8 cellular contexts compared by ENCODE assay signal in the genomic region with DNA sequence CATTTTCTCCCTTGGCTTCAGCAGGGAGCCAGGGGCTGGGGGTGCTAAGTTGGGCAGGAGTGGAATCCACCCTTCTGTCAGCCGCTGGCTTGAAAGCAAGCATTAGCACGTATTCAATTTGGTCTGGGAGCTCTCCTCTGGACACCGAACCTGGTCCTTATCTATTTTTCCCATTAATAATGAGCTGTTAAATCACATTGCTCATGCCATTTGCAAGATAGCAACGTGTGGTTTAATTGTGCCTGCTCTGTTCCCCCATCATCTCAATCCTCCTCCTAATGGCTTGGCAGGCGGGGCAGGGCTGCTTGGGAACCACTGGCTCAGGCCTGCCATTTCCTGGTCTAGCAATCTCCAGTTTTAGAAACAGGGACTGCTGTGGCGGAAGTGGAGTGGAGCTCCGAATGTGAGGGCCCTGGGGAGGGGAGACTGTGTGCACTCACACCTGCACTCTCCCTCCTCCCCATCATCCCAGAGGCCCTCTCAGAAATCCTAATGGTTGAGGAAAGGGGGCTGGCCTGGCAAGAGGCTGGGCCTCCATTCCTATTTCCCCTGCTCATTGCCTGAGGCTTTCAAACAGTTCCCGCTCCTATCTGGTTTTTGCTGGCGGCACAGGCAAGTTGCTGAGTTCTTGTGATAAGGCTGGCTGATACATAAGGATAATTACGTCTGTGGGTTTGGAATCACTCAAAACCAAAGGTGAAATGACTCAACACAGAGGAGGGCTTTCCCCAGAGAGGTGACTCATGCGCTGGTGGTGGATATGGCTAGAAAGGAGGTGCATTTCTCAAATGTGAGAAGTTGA.
DNase-seq lines count a peak whose midpoint lies in the region; ATAC-seq, FAIRE-seq and TF ChIP-seq lines count a peak whose summit lies in the region.

No MANE protein-coding gene starts in this region.

- peak; percentile 88 for FAIRE-seq in GM12891 (lab: Jason Lieb, UNC)

- ATAC-seq in GM21576 (IDR thresholded peaks at IDR 0.05; ENCODE audit: unreplicated experiment), result peak; percentile 92
- ATAC-seq in stimulated activated naive CD8-positive, alpha-beta T cell treated with anti-CD3 and anti-CD28 coated beads, Interleukin-15, Interleukin-2, amounts not matched to agents 100 U/mL and 50 U/mL, for 24 hours, result peak; percentile 90

- DNase-seq in GM12891 (ENCODE audit: insufficient read length, low spot score) (peak; percentile 34), HS-5 (ENCODE audit: low read depth) (peak; percentile 99), hepatic stellate cell (ENCODE audit: low spot score) (peak; percentile 89), NCI-H526 (lab: John Stamatoyannopoulos, UW) (no peak), G401 (ENCODE audit: low spot score) (no peak)
- DNase-seq in activated CD8-positive, alpha-beta memory T cell treated with anti-CD3 and anti-CD28 coated beads, Interleukin-2, amount 50 U/mL, for 48 hours, result peak; percentile 67
- DNase-seq in stimulated activated naive CD8-positive, alpha-beta T cell treated with anti-CD3 and anti-CD28 coated beads, Interleukin-15, Interleukin-2, amounts not matched to agents 100 U/mL and 50 U/mL, for 24 hours, result peak; percentile 66

- in situ Hi-C loops in G401 (cut with HindIII; ENCODE audit: low sequenced_read_pairs), result no loop called here

- TF ChIP-seq POLR2A in GM12891 (IDR thresholded peaks at IDR 0.05; ENCODE audit: low read depth, low read length), result no peak

TF ChIP-seq in GM12891, 5 proteins besides CTCF, POLR2A, EP300 and RAD21:
- TF ChIP-seq SPI1 (IDR thresholded peaks at IDR 0.05; ENCODE audit: low read depth, low read length) (no peak), POU2F2 (IDR thresholded peaks at IDR 0.05; ENCODE audit: low read depth, low read length) (peak; percentile 59; the same call in 1 of the 2 replicates)

Comparison
In these comparisons a context has a peak if more than half of its experiments do, and no peak if none do; other contexts are left out.
1. DNase-seq: peak in GM12891 (single experiment), HS-5 (single experiment), activated CD8-positive, alpha-beta memory T cell treated with anti-CD3 and anti-CD28 coated beads, Interleukin-2, amount 50 U/mL, for 48 hours (single experiment), hepatic stellate cell (single experiment) and stimulated activated naive CD8-positive, alpha-beta T cell treated with anti-CD3 and anti-CD28 coated beads, Interleukin-15, Interleukin-2, amounts not matched to agents 100 U/mL and 50 U/mL, for 24 hours (single experiment); none in NCI-H526 (0 of 2) and G401 (single experiment).